In genomic region chr4:91256751-91257150, GRCh38 we compare ENCODE assay signal across 1 cellular context.
TF ChIP-seq lines count a peak whose summit lies in the region.

No MANE protein-coding gene starts in this region.

TF ChIP-seq in H1, 55 proteins besides CTCF, POLR2A, EP300 and RAD21 (continued from another document):
- no peak for TF ChIP-seq SRF (IDR thresholded peaks at IDR 0.05; ENCODE audit: low read depth, low read length)
- no peak for TF ChIP-seq SIN3A (conservative IDR thresholded peaks at IDR 0.05 in 1 of 2, IDR thresholded peaks at IDR 0.05 in 1 of 2; ENCODE audit: low read depth in 1 of 2, low read length in 2 of 2)
